Comparison of ENCODE assay signal across 35 cellular contexts in the genomic region with DNA sequence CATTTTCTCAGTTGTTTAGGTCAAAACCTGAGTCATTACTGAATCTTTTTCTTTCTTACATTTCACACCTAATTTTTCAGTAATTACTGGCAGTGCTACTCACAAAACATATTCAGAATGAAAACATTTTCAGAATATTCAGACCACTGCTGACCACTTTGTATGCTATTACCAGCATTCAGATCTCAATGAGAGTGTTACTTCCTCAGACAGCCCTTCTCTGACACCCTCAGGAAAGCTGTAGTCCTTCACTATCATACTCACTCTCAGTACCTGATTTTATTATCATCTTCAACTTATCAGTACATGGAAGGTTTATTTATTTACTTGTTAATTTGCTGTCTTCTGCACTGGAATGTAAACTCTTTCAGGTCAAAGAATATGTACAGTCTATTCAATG. TPM values are rescaled to one million over a fixed set of nuclear protein-coding genes. Genes with fewer than 3 reads are reported as not detected.
"Had no signal": no experiment of that assay in that cellular context is flagged by ENCODE, and none has a peak within 500 bp of the region (broad histone marks: within the 10 kb centered on the region; RNA-seq: fewer than 3 reads in every experiment).

No MANE protein-coding gene starts in this region.

- H3K4me3 ChIP-seq: coronary artery, esophagus muscularis mucosa, gastroesophageal sphincter, heart left ventricle, left ventricle myocardium inferior, lower lobe of right lung, pancreas, smooth muscle cell, thyroid gland had no signal

- H3K27ac Mint-ChIP-seq: natural killer cell; progenitor cell of endocrine pancreas; stimulated activated naive CD8-positive, alpha-beta T cell treated with anti-CD3 and anti-CD28 coated beads, Interleukin-15, amount 100 ng/mL, for 72 hours; type B pancreatic cell had no signal

- FAIRE-seq: endothelial cell of umbilical vein, islet of Langerhans, pancreas had no signal

- H3K27ac ChIP-seq: coronary artery, esophagus muscularis mucosa, foreskin keratinocyte, gastroesophageal sphincter, heart left ventricle, left ventricle myocardium inferior, lower lobe of right lung, neutrophil, pancreas, thyroid gland had no signal

- DNase-seq: dermis blood vessel endothelial cell; effector memory CD4-positive, alpha-beta T cell; foreskin keratinocyte; heart left ventricle; hippocampal formation; left cardiac atrium; left ventricle myocardium inferior; lower lobe of right lung; natural killer cell; pancreas; stimulated activated CD4-positive, alpha-beta T cell treated with anti-CD3 and anti-CD28 coated beads, Interleukin-12 subunit alpha, Interleukin-12 subunit beta, amount 100 ng/mL, for 4 hours; stimulated activated CD4-positive, alpha-beta T cell treated with anti-CD3 and anti-CD28 coated beads, Interleukin-1b, Interleukin-23, amount 100 ng/mL, for 48 hours; stimulated activated CD4-positive, alpha-beta T cell treated with anti-CD3 and anti-CD28 coated beads, Interleukin-4, amount 100 ng/mL, for 1 hour; stimulated activated CD8-positive, alpha-beta memory T cell treated with anti-CD3 and anti-CD28 coated beads, Interleukin-4, amount 100 ng/mL, for 48 hours; stimulated activated naive CD4-positive, alpha-beta T cell; stimulated activated naive CD8-positive, alpha-beta T cell treated with anti-CD3 and anti-CD28 coated beads, Interleukin-15, amount 100 ng/mL, for 72 hours; thyroid gland had no signal

- H3K9me3 Mint-ChIP-seq: type B pancreatic cell had no signal

- H3K4me3 Mint-ChIP-seq: natural killer cell; neural crest cell; stimulated activated naive CD8-positive, alpha-beta T cell treated with anti-CD3 and anti-CD28 coated beads, Interleukin-15, amount 100 ng/mL, for 72 hours; type B pancreatic cell had no signal

- H3K27me3 ChIP-seq: esophagus muscularis mucosa, gastroesophageal sphincter, heart left ventricle, neutrophil, pancreas, thyroid gland had no signal

- H3K9me3 ChIP-seq: esophagus muscularis mucosa, gastroesophageal sphincter, heart left ventricle, left ventricle myocardium inferior, lower lobe of right lung, neutrophil, pancreas, thyroid gland had no signal

- H3K36me3 Mint-ChIP-seq: natural killer cell, type B pancreatic cell had no signal

- H3K36me3 ChIP-seq: esophagus muscularis mucosa, gastroesophageal sphincter, heart left ventricle, left ventricle myocardium inferior, lower lobe of right lung, neutrophil, pancreas, thyroid gland had no signal

- H3K4me1 Mint-ChIP-seq: natural killer cell; neural crest cell; stimulated activated naive CD8-positive, alpha-beta T cell treated with anti-CD3 and anti-CD28 coated beads, Interleukin-15, amount 100 ng/mL, for 72 hours had no signal

- H3K4me2 ChIP-seq: smooth muscle cell had no signal

- H3K4me1 ChIP-seq: esophagus muscularis mucosa, foreskin keratinocyte, gastroesophageal sphincter, heart left ventricle, left ventricle myocardium inferior, lower lobe of right lung, thyroid gland had no signal

- H3K27me3 Mint-ChIP-seq: progenitor cell of endocrine pancreas, type B pancreatic cell had no signal

- ATAC-seq: foreskin keratinocyte; gastroesophageal sphincter; heart left ventricle; left cardiac atrium; lower lobe of right lung; natural killer cell; sciatic nerve; stimulated activated naive CD8-positive, alpha-beta T cell treated with anti-CD3 and anti-CD28 coated beads, Interleukin-15, amount 100 ng/mL, for 72 hours had no signal

RNA-seq across cellular contexts. Expression of a gene that starts 12.3 kb away (rescaled TPM):
- total RNA-seq: dermis blood vessel endothelial cell, endothelial cell of umbilical vein, epithelial cell of proximal tubule, fibroblast of lung, foreskin keratinocyte, kidney epithelial cell, left ventricle myocardium inferior, natural killer cell had no signal
- polyA plus RNA-seq: endothelial cell of umbilical vein, foreskin keratinocyte had no signal

RNA-seq across cellular contexts. Expression of a gene that starts 44.2 kb away (rescaled TPM):
- total RNA-seq: dermis blood vessel endothelial cell, endothelial cell of umbilical vein, esophagus muscularis mucosa, gastroesophageal sphincter, heart left ventricle, kidney epithelial cell, left cardiac atrium, left ventricle myocardium inferior, lower lobe of right lung, mononuclear cell, natural killer cell, neural crest cell, omental fat pad, sciatic nerve, temporal lobe, thyroid gland, urinary bladder had no signal
- polyA plus RNA-seq: endothelial cell of umbilical vein, heart left ventricle, urinary bladder had no signal
